18 cellular contexts compared by ENCODE assay signal in genomic region chr9:15115702-15116639, GRCh38.
DNase-seq lines count a peak whose midpoint lies in the region; ATAC-seq and TF ChIP-seq lines count a peak whose summit lies in the region.
"Had no signal": no experiment of that assay in that cellular context is flagged by ENCODE, and none has a peak within 500 bp of the region (broad histone marks: within the 10 kb centered on the region; RNA-seq: fewer than 3 reads in every experiment).

No MANE protein-coding gene starts in this region.

- H2BK12ac ChIP-seq in mesenchymal stem cell (ENCODE audit: low read length in 2 of 2), result peak overlapping the region in 1 of 2 experiments; percentile 50

- no peak overlapping the region for H3K4me2 ChIP-seq in mesenchymal stem cell (ENCODE audit: low read length, poor library complexity, severe bottlenecking)

- no peak overlapping the region for H4K8ac ChIP-seq in mesenchymal stem cell (ENCODE audit: low read length)

- H3K14ac ChIP-seq in mesenchymal stem cell (ENCODE audit: low read length in 2 of 2), result no peak overlapping the region

- H3K36me3 ChIP-seq in HEK293 (ENCODE audit: control insufficient read depth in 2 of 2, insufficient read depth in 1 of 2, low read length in 2 of 2) (no peaks in the 10 kb centered on the region), SK-N-MC (ENCODE audit: insufficient read depth, low read length) (no peaks in the 10 kb centered on the region), iPS-15b (ENCODE audit: control insufficient read depth, insufficient read depth, low read length) (no peaks in the 10 kb centered on the region), psoas muscle (ENCODE audit: insufficient read depth in 1 of 2, low read depth in 1 of 2) (no peaks in the 10 kb centered on the region), mesenchymal stem cell (ENCODE audit: control insufficient read depth in 1 of 2, insufficient read depth in 2 of 2, low read depth in 1 of 2, low read length in 2 of 2) (no peaks in the 10 kb centered on the region)
- H3K36me3 ChIP-seq: HAP-1, ovary, sigmoid colon had no signal

- no peak for TF ChIP-seq CTCF in HEK293 (tag by site-specific recombination; IDR thresholded peaks at IDR 0.05)
- TF ChIP-seq CTCF in psoas muscle (IDR thresholded peaks at IDR 0.05), result no peak

- H3K4me1 ChIP-seq in HEK293 (ENCODE audit: control insufficient read depth, insufficient read depth, low read length), result 0 out of 2 replicates have a peak, but pooled peaks cover 3% of the 10 kb centered on the region
- peaks cover 7% of the 10 kb centered on the region for H3K4me1 ChIP-seq in iPS-15b (ENCODE audit: control insufficient read depth, insufficient read depth, low read length)
- H3K4me1 ChIP-seq in psoas muscle, result peaks cover 14% of the 10 kb centered on the region
- peaks cover 1% of the 10 kb centered on the region for H3K4me1 ChIP-seq in mesenchymal stem cell (ENCODE audit: control insufficient read depth, insufficient read depth, low read depth, low read length)
- H3K4me1 ChIP-seq: HAP-1, sigmoid colon had no signal

- POLR2A ChIA-PET in HEK293 (lab: Yijun Ruan, JAX), result no interaction called here

- no peaks in the 10 kb centered on the region for H3K79me1 ChIP-seq in mesenchymal stem cell (replicated peaks; ENCODE audit: low read length, poor library complexity, severe bottlenecking)

- no peak for DNase-seq in SK-N-MC (ENCODE audit: low read depth, low spot score)
- no peak for DNase-seq in psoas muscle
- no peak for DNase-seq in Kasumi-1 (lab: John Stamatoyannopoulos, UW)
- no peak for DNase-seq in SKM-1 (lab: John Stamatoyannopoulos, UW; ENCODE audit: unreplicated experiment)
- DNase-seq in mesenchymal stem cell, result no peak
- DNase-seq: activated CD4-positive, alpha-beta memory T cell treated with anti-CD3 and anti-CD28 coated beads for 36 hours; activated naive CD4-positive, alpha-beta T cell treated with anti-CD3 and anti-CD28 coated beads, Interleukin-2, amount 50 U/mL, for 16 hours; activated T-cell treated with anti-CD3 and anti-CD28 coated beads, Interleukin-2, amount 50 U/mL, for 1 hour; EL; hippocampal formation; ovary; sigmoid colon; stimulated activated CD4-positive, alpha-beta T cell treated with anti-CD3 and anti-CD28 coated beads, Interleukin-2, amount 100 ng/mL, for 48 hours had no signal

- 28 to 40% (median 29%) methylated on average over 13 of the region's 13 CpGs for WGBS in psoas muscle, 3 donors
- 64% methylated on average over 11 of the region's 13 CpGs for WGBS in mesenchymal stem cell

- H3K23ac ChIP-seq in mesenchymal stem cell (ENCODE audit: low read length in 2 of 2), result no peak overlapping the region

- H2BK5ac ChIP-seq in mesenchymal stem cell (ENCODE audit: low read depth, low read length, poor library complexity, severe bottlenecking), result no peak overlapping the region

- peak in 2 of 4 donors; percentile 74 to 79 for ATAC-seq in psoas muscle
- no peak for ATAC-seq in GM21576 (IDR thresholded peaks at IDR 0.05; ENCODE audit: unreplicated experiment)

- H3K27me3 ChIP-seq in iPS-15b (ENCODE audit: control insufficient read depth, insufficient read depth, low read length) (no peaks in the 10 kb centered on the region), psoas muscle (ENCODE audit: insufficient read depth in 3 of 3, low read length in 2 of 3) (no peaks in the 10 kb centered on the region), mesenchymal stem cell (ENCODE audit: control insufficient read depth in 1 of 2, insufficient read depth in 1 of 2, low read length in 2 of 2) (peaks cover 31 to 52% of the 10 kb centered on the region in 2 experiments)
- H3K27me3 ChIP-seq: ovary, sigmoid colon had no signal

- CTCF ChIA-PET in HEK293 (lab: Yijun Ruan, JAX), result interaction anchor here (0.6 to 3.0 kb wide), 4 partner anchors 11 to 69 kb away, joined by 3 to 21 read pairs (median 6); no protein-coding TSS in a partner anchor

- no peak overlapping the region for H2AFZ ChIP-seq in mesenchymal stem cell (ENCODE audit: low read depth, low read length)

- peak overlapping the region; percentile 21 for H3K9ac ChIP-seq in SK-N-MC (ENCODE audit: insufficient read length)
- H3K9ac ChIP-seq in iPS-15b (ENCODE audit: low read depth, low read length), result peak overlapping the region; percentile 42
- H3K9ac ChIP-seq in mesenchymal stem cell (ENCODE audit: low read length), result no peak overlapping the region

- peak overlapping the region in 1 of 2 experiments; percentile 18 for H3K18ac ChIP-seq in mesenchymal stem cell (ENCODE audit: low read depth in 1 of 2, low read length in 2 of 2)

- H4K91ac ChIP-seq in mesenchymal stem cell (ENCODE audit: low read length), result no peak overlapping the region

- H2AK5ac ChIP-seq in mesenchymal stem cell (ENCODE audit: low read length, severe bottlenecking), result no peak overlapping the region

- H3K4ac ChIP-seq in mesenchymal stem cell (ENCODE audit: low read depth in 1 of 2, low read length in 2 of 2), result no peak overlapping the region

- intact Hi-C loops in psoas muscle (cut with DNase I), result loop anchor here in 1 of 2 donors (10.0 kb wide), 1 partner anchor 331 kb away; no protein-coding TSS in a partner anchor

- H2BK15ac ChIP-seq in mesenchymal stem cell (ENCODE audit: low read depth, poor library complexity, severe bottlenecking), result no peak overlapping the region

- H2BK120ac ChIP-seq in mesenchymal stem cell (ENCODE audit: low read depth, low read length), result no peak overlapping the region

- H3K27ac ChIP-seq in HEK293 (ENCODE audit: extremely low read depth, low read depth, low read length) (no peak overlapping the region), SK-N-MC (peak overlapping the region; percentile 67), psoas muscle (peak overlapping the region; percentile 70), mesenchymal stem cell (ENCODE audit: low read length, poor library complexity, severe bottlenecking) (no peak overlapping the region)
- H3K27ac ChIP-seq: ovary, RWPE1 had no signal

- H3K9me3 ChIP-seq in HEK293 (ENCODE audit: control insufficient read depth, insufficient read depth, low read depth, low read length) (no peaks in the 10 kb centered on the region), SK-N-MC (ENCODE audit: low read depth, low read length) (no peaks in the 10 kb centered on the region), iPS-15b (ENCODE audit: control insufficient read depth, insufficient read depth, low read length) (no peaks in the 10 kb centered on the region), psoas muscle (no peaks in the 10 kb centered on the region), mesenchymal stem cell (ENCODE audit: control insufficient read depth, low read length) (no peaks in the 10 kb centered on the region)
- H3K9me3 ChIP-seq: HAP-1, ovary, sigmoid colon had no signal

- H3K4me3 ChIP-seq in HEK293 (ENCODE audit: low read depth, low read length), result no peak overlapping the region
- H3K4me3 ChIP-seq in SK-N-MC, result no peak overlapping the region
- no peak overlapping the region for H3K4me3 ChIP-seq in iPS-15b (ENCODE audit: low read depth, low read length)
- peak overlapping the region; percentile 47 for H3K4me3 ChIP-seq in psoas muscle
- H3K4me3 ChIP-seq in mesenchymal stem cell (ENCODE audit: insufficient read depth in 1 of 2, low read depth in 1 of 2, low read length in 2 of 2), result no peak overlapping the region
- H3K4me3 ChIP-seq: HAP-1, ovary had no signal

TF ChIP-seq in HEK293, 187 proteins besides CTCF, POLR2A, EP300 and RAD21:
- TF ChIP-seq HOXC10 (CRISPR knock-in tag; IDR thresholded peaks at IDR 0.05), result no peak
- TF ChIP-seq, protein P1, sequence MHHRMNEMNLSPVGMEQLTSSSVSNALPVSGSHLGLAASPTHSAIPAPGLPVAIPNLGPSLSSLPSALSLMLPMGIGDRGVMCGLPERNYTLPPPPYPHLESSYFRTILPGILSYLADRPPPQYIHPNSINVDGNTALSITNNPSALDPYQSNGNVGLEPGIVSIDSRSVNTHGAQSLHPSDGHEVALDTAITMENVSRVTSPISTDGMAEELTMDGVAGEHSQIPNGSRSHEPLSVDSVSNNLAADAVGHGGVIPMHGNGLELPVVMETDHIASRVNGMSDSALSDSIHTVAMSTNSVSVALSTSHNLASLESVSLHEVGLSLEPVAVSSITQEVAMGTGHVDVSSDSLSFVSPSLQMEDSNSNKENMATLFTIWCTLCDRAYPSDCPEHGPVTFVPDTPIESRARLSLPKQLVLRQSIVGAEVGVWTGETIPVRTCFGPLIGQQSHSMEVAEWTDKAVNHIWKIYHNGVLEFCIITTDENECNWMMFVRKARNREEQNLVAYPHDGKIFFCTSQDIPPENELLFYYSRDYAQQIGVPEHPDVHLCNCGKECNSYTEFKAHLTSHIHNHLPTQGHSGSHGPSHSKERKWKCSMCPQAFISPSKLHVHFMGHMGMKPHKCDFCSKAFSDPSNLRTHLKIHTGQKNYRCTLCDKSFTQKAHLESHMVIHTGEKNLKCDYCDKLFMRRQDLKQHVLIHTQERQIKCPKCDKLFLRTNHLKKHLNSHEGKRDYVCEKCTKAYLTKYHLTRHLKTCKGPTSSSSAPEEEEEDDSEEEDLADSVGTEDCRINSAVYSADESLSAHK (tag by site-specific recombination; IDR thresholded peaks at IDR 0.05), result peak; percentile 84
TF ChIP-seq in HEK293: peak in this region for 1.

Comparison
In these comparisons a context has a peak if more than half of its experiments do, and no peak if none do; other contexts are left out.
1. H3K27ac ChIP-seq: peak in SK-N-MC (single experiment) and psoas muscle (single experiment); none in HEK293 (single experiment) and mesenchymal stem cell (single experiment).